ENCODE assay signal across 21 cellular contexts in the genomic region with DNA sequence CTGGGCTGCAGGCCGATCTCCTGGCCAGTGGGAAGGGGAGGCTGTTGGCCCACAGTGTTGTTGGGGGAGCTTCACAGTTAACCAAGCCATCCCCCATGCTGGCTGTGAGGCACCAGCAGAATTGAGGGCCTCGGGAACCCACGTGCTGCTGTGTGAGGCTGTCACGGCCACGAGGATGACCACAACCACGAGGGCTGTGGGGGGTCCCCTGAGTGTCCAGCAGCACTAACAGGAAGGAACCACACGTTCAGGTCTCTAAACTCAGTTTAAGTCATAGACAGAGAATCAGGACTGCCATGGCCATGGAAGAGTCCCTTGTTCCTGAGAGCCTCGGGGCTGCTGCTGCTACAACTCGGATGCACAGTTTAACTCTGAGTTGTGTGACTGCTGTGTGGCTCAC. TPM values are rescaled to one million over a fixed set of nuclear protein-coding genes. Genes with fewer than 3 reads are reported as not detected.
"Had no signal": no experiment of that assay in that cellular context is flagged by ENCODE, and none has a peak within 500 bp of the region (broad histone marks: within the 10 kb centered on the region; RNA-seq: fewer than 3 reads in every experiment).

No MANE protein-coding gene starts in this region.

- H3K4me3 ChIP-seq: body of pancreas, cardiac muscle cell, lower lobe of right lung, pancreas, psoas muscle, right atrium auricular region, transverse colon, vagina had no signal

- H3K27me3 ChIP-seq: body of pancreas, cardiac muscle cell, pancreas, right atrium auricular region, vagina had no signal

- H3K4me3 Mint-ChIP-seq: activated CD4-positive, alpha-beta memory T cell treated with anti-CD3 and anti-CD28 coated beads for 36 hours; activated naive CD8-positive, alpha-beta T cell treated with anti-CD3 and anti-CD28 coated beads, Interleukin-2, amount 10 ng/mL, durations not matched to agents 7 days and 5 days; activated T-cell treated with anti-CD3 and anti-CD28 coated beads, Interleukin-2, amount 50 U/mL, for 4 hours; dendritic cell treated with granulocyte-macrophage colony-stimulating factor and Interleukin-4, amounts not matched to agents 40 ng/mL and 50 ng/mL, for 4 days had no signal

- H3K27ac ChIP-seq: body of pancreas, cardiac muscle cell, lower lobe of right lung, pancreas, psoas muscle, right atrium auricular region, transverse colon, vagina had no signal

- H3K27ac Mint-ChIP-seq: activated CD4-positive, alpha-beta memory T cell treated with anti-CD3 and anti-CD28 coated beads for 36 hours; activated naive CD8-positive, alpha-beta T cell treated with anti-CD3 and anti-CD28 coated beads, Interleukin-2, amount 10 ng/mL, durations not matched to agents 7 days and 5 days; activated T-helper 2 cell treated with anti-CD3 and anti-CD28 coated beads, Interferon-gamma antibody, Interleukin-2, Interleukin-4, amounts not matched to agents 10 μg/mL and 5 μg/mL and 100 μg/mL, durations not matched to agents 14 hours and 24 hours and 36 hours; dendritic cell treated with granulocyte-macrophage colony-stimulating factor and Interleukin-4, amounts not matched to agents 40 ng/mL and 50 ng/mL, for 4 days had no signal

- DNase-seq: activated CD4-positive, alpha-beta memory T cell treated with anti-CD3 and anti-CD28 coated beads for 36 hours; activated CD4-positive, alpha-beta T cell treated with anti-CD3 and anti-CD28 coated beads for 48 hours; activated naive CD4-positive, alpha-beta T cell; activated naive CD8-positive, alpha-beta T cell treated with anti-CD3 and anti-CD28 coated beads, Interleukin-2, amount 10 ng/mL, durations not matched to agents 7 days and 5 days; activated T-cell treated with anti-CD3 and anti-CD28 coated beads, Interleukin-2, amount 50 U/mL, for 4 hours; body of pancreas; effector CD4-positive, alpha-beta T cell; foreskin fibroblast; kidney; lower lobe of right lung; naive thymus-derived CD8-positive, alpha-beta T cell; pancreas; psoas muscle; stimulated activated CD4-positive, alpha-beta T cell treated with anti-CD3 and anti-CD28 coated beads, Interleukin-1b, Interleukin-23, amount 100 ng/mL, for 48 hours; T-helper 2 cell; transverse colon had no signal

- H3K4me1 ChIP-seq: psoas muscle had no signal

- H3K9me3 ChIP-seq: lower lobe of right lung, pancreas, psoas muscle, vagina had no signal

- ATAC-seq: activated T-cell treated with anti-CD3 and anti-CD28 coated beads, Interleukin-2, amount 50 U/mL, for 4 hours; body of pancreas; lower lobe of right lung; naive thymus-derived CD8-positive, alpha-beta T cell; pancreas; psoas muscle had no signal

- H3K36me3 Mint-ChIP-seq: activated CD4-positive, alpha-beta memory T cell treated with anti-CD3 and anti-CD28 coated beads for 36 hours; naive thymus-derived CD8-positive, alpha-beta T cell had no signal

- H3K36me3 ChIP-seq: cardiac muscle cell, lower lobe of right lung, pancreas, right atrium auricular region, transverse colon, vagina had no signal

RNA-seq across cellular contexts. Expression of a gene that starts 4.7 kb away (rescaled TPM):
- total RNA-seq: body of pancreas, cardiac muscle cell, right atrium auricular region had no signal
